In the genomic region with DNA sequence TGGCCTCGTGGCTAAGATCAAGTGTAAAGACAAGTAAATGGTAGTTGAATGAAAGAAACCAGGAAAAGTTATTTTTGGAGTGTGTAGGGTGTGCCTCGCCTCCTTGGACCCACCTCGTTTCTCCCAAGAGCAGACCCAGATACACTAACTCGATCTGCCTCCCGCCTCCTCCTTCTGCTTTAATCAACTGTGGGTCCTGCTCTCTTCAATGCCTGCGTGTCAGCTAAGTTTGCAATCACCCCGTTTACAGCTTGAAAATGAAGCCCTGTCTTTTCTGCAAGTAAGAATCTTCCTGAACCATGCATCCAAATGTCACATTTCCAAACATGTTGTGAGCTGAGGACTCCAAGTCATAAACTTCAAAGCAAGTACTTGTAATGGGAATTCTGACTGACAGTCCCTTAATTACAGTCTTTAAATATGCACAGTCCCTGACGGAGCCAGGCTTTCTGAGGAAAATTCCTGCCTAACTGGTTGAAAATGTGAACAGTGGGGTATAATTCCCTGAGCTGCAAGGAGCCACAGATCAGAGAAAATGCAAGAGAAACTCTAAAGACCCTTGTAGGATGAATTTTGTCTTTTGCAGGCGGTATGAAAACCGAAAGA, we compare ENCODE assay signal across 16 cellular contexts.
"Had no signal": no experiment of that assay in that cellular context is flagged by ENCODE, and none has a peak within 500 bp of the region (broad histone marks: within the 10 kb centered on the region; RNA-seq: fewer than 3 reads in every experiment).

No MANE protein-coding gene starts in this region.

- H3K9me3 Mint-ChIP-seq: activated T-cell treated with anti-CD3 and anti-CD28 coated beads, Interleukin-2, amount 50 U/mL, for 4 hours; nephron; T-helper 2 cell treated with Interferon-gamma antibody and Interleukin-4, amounts not matched to agents 5 μg/mL and 100 μg/mL, for 36 hours had no signal

- H3K79me2 ChIP-seq: hepatocyte had no signal

- H3K4me1 Mint-ChIP-seq: nephron had no signal

- H3K4me1 ChIP-seq: colonic mucosa, esophagus muscularis mucosa, stomach, testis had no signal

- H3K9me3 ChIP-seq: colonic mucosa, esophagus muscularis mucosa, ovary, stomach, testis had no signal

- H3K4me2 ChIP-seq: hepatocyte had no signal

- DNase-seq: activated CD4-positive, alpha-beta T cell treated with anti-CD3 and anti-CD28 coated beads for 1 hour; activated CD4-positive, alpha-beta T cell treated with anti-CD3 and anti-CD28 coated beads, Interleukin-2, amount 50 U/mL, for 4 hours; activated effector memory CD4-positive, alpha-beta T cell treated with Interleukin-2 at 50 U/mL for 16 hours; activated naive CD4-positive, alpha-beta T cell treated with anti-CD3 and anti-CD28 coated beads, Interleukin-2, amount 50 U/mL, for 16 hours; activated T-cell treated with anti-CD3 and anti-CD28 coated beads, Interleukin-2, amount 50 U/mL, for 4 hours; colonic mucosa; kidney glomerular epithelial cell; ovary; stimulated activated CD4-positive, alpha-beta T cell treated with anti-CD3 and anti-CD28 coated beads, Interleukin-1b, Interleukin-23, amount 100 ng/mL, for 48 hours; stomach; testis had no signal

- H3K4me3 Mint-ChIP-seq: activated T-cell treated with anti-CD3 and anti-CD28 coated beads, Interleukin-2, amount 50 U/mL, for 4 hours; nephron; T-helper 2 cell treated with Interferon-gamma antibody and Interleukin-4, amounts not matched to agents 5 μg/mL and 100 μg/mL, for 36 hours had no signal

- H3K27me3 ChIP-seq: colonic mucosa, ovary, testis had no signal

- H3K27ac ChIP-seq: cardiac muscle cell, colonic mucosa, esophagus muscularis mucosa, hepatocyte, ovary, stomach, testis had no signal

- H3K4me3 ChIP-seq: cardiac muscle cell, colonic mucosa, esophagus muscularis mucosa, hepatocyte, ovary, stomach, testis had no signal

- H3K36me3 ChIP-seq: cardiac muscle cell, colonic mucosa, esophagus muscularis mucosa, ovary, stomach had no signal

- H2AFZ ChIP-seq: hepatocyte had no signal

- H3K27ac Mint-ChIP-seq: nephron; T-helper 2 cell treated with Interferon-gamma antibody and Interleukin-4, amounts not matched to agents 5 μg/mL and 100 μg/mL, for 36 hours had no signal
